In genomic region chr2:88658890-88659881, GRCh38 we compare ENCODE assay signal across 8 cellular contexts. TPM values are rescaled to one million over a fixed set of nuclear protein-coding genes. Genes with fewer than 3 reads are reported as not detected.
A peak's percentile ranks its signal among the peaks of the same experiment; 100 is the strongest.
DNase-seq lines count a peak whose midpoint lies in the region; ATAC-seq and TF ChIP-seq lines count a peak whose summit lies in the region.

No MANE protein-coding gene starts in this region.

- H3K9ac ChIP-seq in SK-N-SH, result peak overlapping the region; percentile 18; the same call in 1 of the 2 replicates
- peak overlapping the region in 1 of 2 donors; percentile 42 for H3K9ac ChIP-seq in stomach smooth muscle (ENCODE audit: low read length in 2 of 2)

- TF ChIP-seq RAD21 in SK-N-SH (IDR thresholded peaks at IDR 0.05; ENCODE audit: low read length), result no peak

- H3K27me3 ChIP-seq in SK-N-SH (ENCODE audit: insufficient read depth) (no peaks in the 10 kb centered on the region), right atrium auricular region (no peaks in the 10 kb centered on the region), stomach smooth muscle (ENCODE audit: control insufficient read depth in 1 of 2, insufficient read depth in 2 of 2, low read length in 2 of 2) (no peaks in the 10 kb centered on the region)

- no peak for ATAC-seq in GM21367 (IDR thresholded peaks at IDR 0.05; ENCODE audit: unreplicated experiment)
- no peak for ATAC-seq in GM21619 (IDR thresholded peaks at IDR 0.05; ENCODE audit: unreplicated experiment)

- TF ChIP-seq EP300 in SK-N-SH (IDR thresholded peaks at IDR 0.05; ENCODE audit: borderline replicate concordance in 1 of 2, low read depth in 1 of 2, low read length in 1 of 2), result no peak

- no peak for TF ChIP-seq CTCF in SK-N-SH (IDR thresholded peaks at IDR 0.05)
- TF ChIP-seq CTCF in right atrium auricular region (IDR thresholded peaks at IDR 0.05), result no peak

- H3K9me3 ChIP-seq in SK-N-SH (no peaks in the 10 kb centered on the region), right atrium auricular region (no peaks in the 10 kb centered on the region), stomach smooth muscle (ENCODE audit: control insufficient read depth in 2 of 2, low read length in 2 of 2) (no peaks in the 10 kb centered on the region)

- peak overlapping the region; percentile 50; the same call in 1 of the 2 replicates for H3K4me2 ChIP-seq in SK-N-SH

- POLR2A ChIA-PET in SK-N-SH (lab: Yijun Ruan, JAX), result no interaction called here

- DNase-seq in HPDE6-E6E7 (ENCODE audit: extremely low spot score) (peak; percentile 49), SK-N-SH (no peak), right atrium auricular region (ENCODE audit: low spot score) (peak; percentile 63), DMS114 treated with DMSO at 0.1 percent for 48 hours (lab: John Stamatoyannopoulos, UW; ENCODE audit: unreplicated experiment) (no peak), NCI-H524 treated with DMSO at 0.1 percent for 48 hours (lab: John Stamatoyannopoulos, UW) (no peak)

- peak overlapping the region; percentile 67; the same call in 1 of the 2 replicates for H2AFZ ChIP-seq in SK-N-SH (ENCODE audit: low read depth)

- H3F3A ChIP-seq in SK-N-SH (replicated peaks; ENCODE audit: insufficient read depth), result peaks cover 37% of the 10 kb centered on the region

- H3K4me1 ChIP-seq in SK-N-SH (ENCODE audit: control insufficient read depth in 1 of 2, insufficient read depth in 2 of 2, low read depth in 1 of 2, low read length in 1 of 2), result peaks cover 0 to 19% of the 10 kb centered on the region in 2 experiments; a peak in 2 of 4 replicates
- peaks cover 0 to 28% of the 10 kb centered on the region in 2 donors for H3K4me1 ChIP-seq in right atrium auricular region
- H3K4me1 ChIP-seq in stomach smooth muscle (ENCODE audit: control insufficient read depth, insufficient read depth, low read length), result peaks cover 5% of the 10 kb centered on the region

- no peaks in the 10 kb centered on the region for H4K20me1 ChIP-seq in SK-N-SH (ENCODE audit: insufficient read depth)

- H3K9me2 ChIP-seq in SK-N-SH, result no peaks in the 10 kb centered on the region

- CTCF ChIA-PET in SK-N-SH (lab: Yijun Ruan, JAX), result interaction anchor here (1.0 to 4.3 kb wide), 6 partner anchors 10 to 81 kb away, joined by 3 to 32 read pairs (median 12); no protein-coding TSS in a partner anchor

- H3K36me3 ChIP-seq in SK-N-SH (replicated peaks in 1 of 2; ENCODE audit: control insufficient read depth in 1 of 2, insufficient read depth in 2 of 2, low read length in 1 of 2) (no peaks in the 10 kb centered on the region), right atrium auricular region (no peaks in the 10 kb centered on the region), stomach smooth muscle (ENCODE audit: control insufficient read depth in 2 of 2, insufficient read depth in 2 of 2, low read length in 2 of 2) (no peaks in the 10 kb centered on the region)

- 62% methylated on average over 8 of the region's 8 CpGs for WGBS in SK-N-SH (ENCODE audit: low lambda C conversion rate)

- no peaks in the 10 kb centered on the region for H3K79me2 ChIP-seq in SK-N-SH (ENCODE audit: insufficient read depth)

- H3K4me3 ChIP-seq in SK-N-SH (ENCODE audit: low read depth in 2 of 2, low read length in 1 of 2) (no peak overlapping the region; a peak in 1 of 4 replicates), right atrium auricular region (no peak overlapping the region), stomach smooth muscle (ENCODE audit: low read length in 2 of 2) (no peak overlapping the region)

- H3K27ac ChIP-seq in SK-N-SH (ENCODE audit: low read depth in 2 of 2, low read length in 1 of 2), result peak overlapping the region; percentile 68 to 88; a peak in 3 of 4 replicates
- peak overlapping the region; percentile 62 to 67 for H3K27ac ChIP-seq in right atrium auricular region
- peak overlapping the region; percentile 0 for H3K27ac ChIP-seq in stomach smooth muscle (ENCODE audit: low read length)

TF ChIP-seq in SK-N-SH, 30 proteins besides CTCF, POLR2A, EP300 and RAD21:
- peak; percentile 27; the same call in 1 of the 2 replicates for TF ChIP-seq PBX3 (IDR thresholded peaks at IDR 0.05)
- TF ChIP-seq USF1 (IDR thresholded peaks at IDR 0.05; ENCODE audit: borderline replicate concordance, low read depth), result 0 out of 2 replicates have a peak, but pooled peaks have one; percentile 24
- TF ChIP-seq TCF12 (IDR thresholded peaks at IDR 0.05), result peak; percentile 49; the same call in 1 of the 2 replicates
- no peak for TF ChIP-seq SIN3A (IDR thresholded peaks at IDR 0.05; ENCODE audit: borderline replicate concordance, low read depth, low read length)
- 0 out of 2 replicates have a peak, but pooled peaks have one; percentile 35 for TF ChIP-seq JUND (IDR thresholded peaks at IDR 0.05)
- no peak for TF ChIP-seq USF2 (IDR thresholded peaks at IDR 0.05; ENCODE audit: borderline replicate concordance, low read depth, low read length)
- TF ChIP-seq GATA2 (CRISPR knock-in tag; IDR thresholded peaks at IDR 0.05), result no peak
- TF ChIP-seq FOSL2 (IDR thresholded peaks at IDR 0.05; ENCODE audit: borderline replicate concordance, low read depth), result peak; percentile 35; the same call in 1 of the 2 replicates

RNA-seq across cellular contexts. Expression of gene EIF2AK3, which starts 31.9 kb away (rescaled TPM):
- polyA plus RNA-seq in SK-N-SH (2012; rRNA removed), result 2.2 and 4.8 TPM in 2 replicates
- 4.2 and 4.8 TPM in 2 replicates for polyA plus RNA-seq in SK-N-SH (2012; cell fraction: cytosol; rRNA removed)
- polyA plus RNA-seq in SK-N-SH (2012; cell fraction: nucleus; rRNA removed), result 4.8 and 9.9 TPM in 2 replicates
- 10 to 100 TPM; 10.2 to 13.4 TPM for total RNA-seq in right atrium auricular region

RNA-seq across cellular contexts. Expression of gene RPIA, which starts 32.3 kb away (rescaled TPM):
- 16.0 and 17.4 TPM in 2 replicates for polyA plus RNA-seq in SK-N-SH (2012; rRNA removed)
- polyA plus RNA-seq in SK-N-SH (2012; cell fraction: cytosol; rRNA removed), result 19.5 and 20.8 TPM in 2 replicates
- polyA plus RNA-seq in SK-N-SH (2012; cell fraction: nucleus; rRNA removed), result 6.3 and 7.3 TPM in 2 replicates
- 1 to 10 TPM; 4.2 to 5.1 TPM for total RNA-seq in right atrium auricular region

Comparison
In these comparisons a context has a peak if more than half of its experiments do, and no peak if none do; other contexts are left out.
1. DNase-seq: peak in HPDE6-E6E7 (single experiment) and right atrium auricular region (single experiment); none in SK-N-SH (single experiment), DMS114 treated with DMSO at 0.1 percent for 48 hours (single experiment) and NCI-H524 treated with DMSO at 0.1 percent for 48 hours (single experiment).
2. H3K27ac ChIP-seq: peak in every context shown above with its lines; median percentile 78 in SK-N-SH; 64 in right atrium auricular region; 0 in stomach smooth muscle.